Comparison of ENCODE assay signal across 11 cellular contexts in the genomic region with DNA sequence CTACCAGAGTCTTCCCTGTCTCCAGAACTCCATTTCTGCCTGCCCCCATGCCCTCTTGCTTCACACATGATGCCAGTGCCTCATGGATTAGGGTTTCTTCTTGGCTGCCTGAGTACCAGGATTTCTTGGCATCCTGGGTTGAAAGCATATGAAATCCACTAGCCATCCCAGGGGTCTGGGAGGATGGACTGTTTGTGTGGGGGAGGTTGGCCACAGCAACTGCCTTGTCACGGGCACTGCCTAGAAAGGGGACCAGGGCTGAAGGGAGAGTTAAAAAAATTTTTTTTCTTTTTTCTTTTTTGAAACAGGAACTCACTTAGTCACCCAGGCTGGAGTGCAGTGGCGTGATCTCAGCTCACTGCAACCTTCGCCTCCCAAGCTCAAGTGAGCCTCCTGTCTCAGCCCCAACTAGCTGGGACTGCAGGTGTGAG. TPM values are rescaled to one million over a fixed set of nuclear protein-coding genes. Genes with fewer than 3 reads are reported as not detected.
A peak's percentile ranks its signal among the peaks of the same experiment; 100 is the strongest.
DNase-seq lines count a peak whose midpoint lies in the region; ATAC-seq and TF ChIP-seq lines count a peak whose summit lies in the region.
"Had no signal": no experiment of that assay in that cellular context is flagged by ENCODE, and none has a peak within 500 bp of the region (broad histone marks: within the 10 kb centered on the region; RNA-seq: fewer than 3 reads in every experiment).

No MANE protein-coding gene starts in this region.

- H3K36me3 ChIP-seq in WERI-Rb-1, result peaks cover 6% of the 10 kb centered on the region; the same call in 1 of the 2 replicates
- H3K36me3 ChIP-seq in thoracic aorta, result peaks cover 4% of the 10 kb centered on the region

- no peak overlapping the region for H3K4me3 ChIP-seq in WERI-Rb-1 (ENCODE audit: low read depth, low read length)
- peak overlapping the region; percentile 51 for H3K4me3 ChIP-seq in thoracic aorta

- H3K27me3 ChIP-seq in WERI-Rb-1 (ENCODE audit: insufficient read depth, low read depth, severe bottlenecking) (no peaks in the 10 kb centered on the region), thoracic aorta (replicated peaks; ENCODE audit: insufficient read depth) (no peaks in the 10 kb centered on the region)

- ATAC-seq in left ventricle myocardium superior (no peak), Right ventricle myocardium superior (ENCODE audit: poor library complexity) (no peak), thoracic aorta (ENCODE audit: insufficient number of reproducible peaks, low FRiP score, low read depth) (no peak), GM19452 (IDR thresholded peaks at IDR 0.05; ENCODE audit: unreplicated experiment) (no peak)

- peak overlapping the region; percentile 80 for H3K27ac ChIP-seq in WERI-Rb-1
- peak overlapping the region; percentile 71 to 82 for H3K27ac ChIP-seq in thoracic aorta
- H3K27ac ChIP-seq: C4-2B had no signal

- CTCF ChIA-PET in GM10248 (lab: Yijun Ruan, JAX), result interaction anchor here (1.1 to 1.4 kb wide), 2 partner anchors 27 to 372 kb away, joined by 3 to 5 read pairs; no protein-coding TSS in a partner anchor

- intact Hi-C loops in left ventricle myocardium superior (cut with micrococcal nuclease), result no loop called here
- intact Hi-C loops in Right ventricle myocardium superior (cut with DNase I), result no loop called here

- DNase-seq in left ventricle myocardium superior (peak; percentile 17), Right ventricle myocardium superior (no peak), WERI-Rb-1 (no peak), fibroblast of peridontal ligament (ENCODE audit: extremely low read depth) (peak; percentile 70), thoracic aorta (ENCODE audit: low spot score) (no peak), GM10248 (ENCODE audit: extremely low spot score) (no peak), DMS53 (lab: John Stamatoyannopoulos, UW) (no peak)
- DNase-seq: cortex of kidney, NCI-H1092 had no signal

- H3K4me1 ChIP-seq in thoracic aorta (ENCODE audit: control insufficient read depth in 1 of 2, low read depth in 2 of 2), result peaks cover 31 to 60% of the 10 kb centered on the region in 2 donors

- no peaks in the 10 kb centered on the region for H3K9me3 ChIP-seq in WERI-Rb-1 (ENCODE audit: severe bottlenecking)
- H3K9me3 ChIP-seq in thoracic aorta, result no peaks in the 10 kb centered on the region

- POLR2A ChIA-PET in GM10248 (lab: Yijun Ruan, JAX), result no interaction called here

- TF ChIP-seq CTCF in WERI-Rb-1 (IDR thresholded peaks at IDR 0.05; ENCODE audit: low read depth, low read length) (no peak), thoracic aorta (IDR thresholded peaks at IDR 0.05) (no peak), GM10248 (IDR thresholded peaks at IDR 0.05; ENCODE audit: control extremely low read depth, extremely low read depth, low read depth, missing control alignments) (no peak)

RNA-seq across cellular contexts. Expression of gene USP35, which starts 4.2 kb away (rescaled TPM):
- total RNA-seq in left ventricle myocardium superior (4.7 TPM), Right ventricle myocardium superior (4.6 TPM), thoracic aorta (10 to 100 TPM; 38.8 to 44.1 TPM)

RNA-seq across cellular contexts. Expression of gene KCTD21, which starts 4.5 kb away (rescaled TPM):
- 8.5 TPM for total RNA-seq in left ventricle myocardium superior
- 10.4 TPM for total RNA-seq in Right ventricle myocardium superior
- total RNA-seq in thoracic aorta, result 10 to 100 TPM in 1 of 2 donors, 1 to 10 TPM in 1; 9.1 to 13.7 TPM

RNA-seq across cellular contexts. Expression of gene ALG8, which starts 53.5 kb away (rescaled TPM):
- 12.6 TPM for total RNA-seq in left ventricle myocardium superior
- total RNA-seq in Right ventricle myocardium superior, result 15.8 TPM
- total RNA-seq in thoracic aorta, result 10 to 100 TPM; 19.5 to 26.3 TPM

Comparison
In these comparisons a context has a peak if more than half of its experiments do, and no peak if none do; other contexts are left out.
1. DNase-seq: peak in left ventricle myocardium superior (single experiment) and fibroblast of peridontal ligament (single experiment); none in Right ventricle myocardium superior (single experiment), WERI-Rb-1 (single experiment), thoracic aorta (single experiment), GM10248 (single experiment) and DMS53 (single experiment).